ENCODE assay signal across 8 cellular contexts in genomic region chr14:104792945-104793702, GRCh38. TPM values are rescaled to one million over a fixed set of nuclear protein-coding genes. Genes with fewer than 3 reads are reported as not detected.
A peak's percentile ranks its signal among the peaks of the same experiment; 100 is the strongest.
DNase-seq lines count a peak whose midpoint lies in the region; ATAC-seq and TF ChIP-seq lines count a peak whose summit lies in the region.

No MANE protein-coding gene starts in this region.

- DNase-seq in T-helper 1 cell = no peak
- DNase-seq in activated B cell treated with CpG ODN at 0.5 μM for 24 hours = no peak
- no peak for DNase-seq in hepatocyte (ENCODE audit: low spot score)
- DNase-seq in stimulated activated naive CD8-positive, alpha-beta T cell treated with anti-CD3 and anti-CD28 coated beads, Interleukin-15, amount 100 ng/mL, for 72 hours = no peak
- no peak for DNase-seq in NCI-H2227 (lab: John Stamatoyannopoulos, UW; ENCODE audit: unreplicated experiment)
- DNase-seq in GM13976 (ENCODE audit: low spot score) = no peak

- H3K27ac Mint-ChIP-seq in T-helper 1 cell treated with Interleukin-12 subunit alpha and Interleukin-12 subunit beta and Interleukin-4 antibody, amounts not matched to agents 30 μg/mL and 1 μg/mL, for 36 hours = peak overlapping the region; percentile 70
- no peak overlapping the region for H3K27ac Mint-ChIP-seq in activated B cell treated with CpG ODN at 0.5 μM for 24 hours
- peak overlapping the region in 1 of 2 donors; percentile 71 for H3K27ac Mint-ChIP-seq in stimulated activated naive CD8-positive, alpha-beta T cell treated with anti-CD3 and anti-CD28 coated beads, Interleukin-15, amount 100 ng/mL, for 72 hours

- no peaks in the 10 kb centered on the region for H3K36me3 ChIP-seq in hepatocyte (replicated peaks; ENCODE audit: insufficient read depth, low read depth)

- no peak for ATAC-seq in activated B cell treated with CpG ODN at 0.5 μM for 24 hours (ENCODE audit: low read depth)
- ATAC-seq in stimulated activated naive CD8-positive, alpha-beta T cell treated with anti-CD3 and anti-CD28 coated beads, Interleukin-15, amount 100 ng/mL, for 72 hours = no peak
- no peak for ATAC-seq in HG03469 (IDR thresholded peaks at IDR 0.05; ENCODE audit: unreplicated experiment)

- no peaks in the 10 kb centered on the region for H3K9me3 ChIP-seq in hepatocyte (ENCODE audit: low read depth)

- no peaks in the 10 kb centered on the region for H3K9me3 Mint-ChIP-seq in T-helper 1 cell treated with Interleukin-12 subunit alpha and Interleukin-12 subunit beta and Interleukin-4 antibody, amounts not matched to agents 30 μg/mL and 1 μg/mL, for 36 hours
- H3K9me3 Mint-ChIP-seq in activated B cell treated with CpG ODN at 0.5 μM for 24 hours = no peaks in the 10 kb centered on the region
- no peaks in the 10 kb centered on the region for H3K9me3 Mint-ChIP-seq in stimulated activated naive CD8-positive, alpha-beta T cell treated with anti-CD3 and anti-CD28 coated beads, Interleukin-15, amount 100 ng/mL, for 72 hours

- peaks cover 6% of the 10 kb centered on the region for H3K36me3 Mint-ChIP-seq in T-helper 1 cell treated with Interleukin-12 subunit alpha and Interleukin-12 subunit beta and Interleukin-4 antibody, amounts not matched to agents 30 μg/mL and 1 μg/mL, for 36 hours (ENCODE audit: low read depth)
- H3K36me3 Mint-ChIP-seq in activated B cell treated with CpG ODN at 0.5 μM for 24 hours (ENCODE audit: low read depth) = peaks cover 13% of the 10 kb centered on the region

- H3K27me3 ChIP-seq in hepatocyte = no peaks in the 10 kb centered on the region

- H4K20me1 ChIP-seq in hepatocyte (ENCODE audit: insufficient read depth, poor library complexity, severe bottlenecking) = peaks cover 62% of the 10 kb centered on the region

- CTCF ChIA-PET in activated B cell treated with CpG ODN at 0.5 μM for 24 hours (lab: Charles Lee) = no interaction called here

- H2AFZ ChIP-seq in hepatocyte = no peak overlapping the region

- peaks cover 69% of the 10 kb centered on the region for H3K79me2 ChIP-seq in hepatocyte

- H3K9me2 ChIP-seq in hepatocyte (replicated peaks; ENCODE audit: insufficient read depth) = no peaks in the 10 kb centered on the region

- H3K4me1 Mint-ChIP-seq in T-helper 1 cell treated with Interleukin-12 subunit alpha and Interleukin-12 subunit beta and Interleukin-4 antibody, amounts not matched to agents 30 μg/mL and 1 μg/mL, for 36 hours (ENCODE audit: low read depth) = peaks cover 28% of the 10 kb centered on the region
- H3K4me1 Mint-ChIP-seq in activated B cell treated with CpG ODN at 0.5 μM for 24 hours = peaks cover 37% of the 10 kb centered on the region
- peaks cover 87% of the 10 kb centered on the region for H3K4me1 Mint-ChIP-seq in stimulated activated naive CD8-positive, alpha-beta T cell treated with anti-CD3 and anti-CD28 coated beads, Interleukin-15, amount 100 ng/mL, for 72 hours

- H3K4me3 ChIP-seq in hepatocyte = no peak overlapping the region

- H3K27me3 Mint-ChIP-seq in T-helper 1 cell treated with Interleukin-12 subunit alpha and Interleukin-12 subunit beta and Interleukin-4 antibody, amounts not matched to agents 30 μg/mL and 1 μg/mL, for 36 hours (ENCODE audit: low read depth) = peaks cover 2% of the 10 kb centered on the region
- no peaks in the 10 kb centered on the region for H3K27me3 Mint-ChIP-seq in activated B cell treated with CpG ODN at 0.5 μM for 24 hours
- peaks cover 5% of the 10 kb centered on the region for H3K27me3 Mint-ChIP-seq in stimulated activated naive CD8-positive, alpha-beta T cell treated with anti-CD3 and anti-CD28 coated beads, Interleukin-15, amount 100 ng/mL, for 72 hours

- WGBS in hepatocyte (ENCODE audit: low lambda C conversion rate, missing lambda C conversion rate) = 81% methylated on average over 16 of the region's 16 CpGs

- POLR2A ChIA-PET in activated B cell treated with CpG ODN at 0.5 μM for 24 hours (lab: Charles Lee) = no interaction called here

- H3K27ac ChIP-seq in hepatocyte = no peak overlapping the region

- TF ChIP-seq CTCF in activated B cell treated with CpG ODN at 0.5 μM for 24 hours (IDR thresholded peaks at IDR 0.05) = no peak
- no peak for TF ChIP-seq CTCF in hepatocyte (IDR thresholded peaks at IDR 0.05; ENCODE audit: poor library complexity)
- no peak for TF ChIP-seq CTCF in GM13976 (IDR thresholded peaks at IDR 0.05; ENCODE audit: borderline replicate concordance, control extremely low read depth, extremely low read depth, insufficient read depth, missing control alignments)

- H3K4me1 ChIP-seq in hepatocyte (ENCODE audit: insufficient read depth) = peaks cover 35% of the 10 kb centered on the region

- intact Hi-C loops in activated B cell treated with CpG ODN at 0.5 μM for 24 hours (cut with micrococcal nuclease) = no loop called here

- peak overlapping the region; percentile 100 for H3K4me2 ChIP-seq in hepatocyte

- H3K4me3 Mint-ChIP-seq in T-helper 1 cell treated with Interleukin-12 subunit alpha and Interleukin-12 subunit beta and Interleukin-4 antibody, amounts not matched to agents 30 μg/mL and 1 μg/mL, for 36 hours = peak overlapping the region; percentile 86
- peak overlapping the region; percentile 83 for H3K4me3 Mint-ChIP-seq in activated B cell treated with CpG ODN at 0.5 μM for 24 hours
- peak overlapping the region; percentile 92 to 93 for H3K4me3 Mint-ChIP-seq in stimulated activated naive CD8-positive, alpha-beta T cell treated with anti-CD3 and anti-CD28 coated beads, Interleukin-15, amount 100 ng/mL, for 72 hours

- in situ Hi-C loops in GM13976 (cut with MboI; ENCODE audit: low sequenced_read_pairs, unreplicated experiment) = no loop called here

RNA-seq across cellular contexts. Expression of gene AKT1, which starts 2.4 kb away (rescaled TPM):
- total RNA-seq in activated B cell treated with CpG ODN at 0.5 μM for 24 hours = 72.8 and 80.8 TPM in 2 replicates
- 120 and 124 TPM in 2 replicates for total RNA-seq in hepatocyte
- 155 and 159 TPM in 2 replicates for polyA plus RNA-seq in hepatocyte

RNA-seq across cellular contexts. Expression of gene ZBTB42, which starts 7.8 kb away (rescaled TPM):
- total RNA-seq in activated B cell treated with CpG ODN at 0.5 μM for 24 hours (3.0 and 3.1 TPM in 2 replicates), hepatocyte (8.6 and 13.0 TPM in 2 replicates)
- 3.6 TPM in 2 replicates for polyA plus RNA-seq in hepatocyte

RNA-seq across cellular contexts. Expression of gene SIVA1, which starts 40.2 kb away (rescaled TPM):
- total RNA-seq in activated B cell treated with CpG ODN at 0.5 μM for 24 hours = 47.9 and 51.2 TPM in 2 replicates
- 163 and 218 TPM in 2 replicates for total RNA-seq in hepatocyte
- 140 and 149 TPM in 2 replicates for polyA plus RNA-seq in hepatocyte
